ENCODE assay signal across 19 cellular contexts in the genomic region with DNA sequence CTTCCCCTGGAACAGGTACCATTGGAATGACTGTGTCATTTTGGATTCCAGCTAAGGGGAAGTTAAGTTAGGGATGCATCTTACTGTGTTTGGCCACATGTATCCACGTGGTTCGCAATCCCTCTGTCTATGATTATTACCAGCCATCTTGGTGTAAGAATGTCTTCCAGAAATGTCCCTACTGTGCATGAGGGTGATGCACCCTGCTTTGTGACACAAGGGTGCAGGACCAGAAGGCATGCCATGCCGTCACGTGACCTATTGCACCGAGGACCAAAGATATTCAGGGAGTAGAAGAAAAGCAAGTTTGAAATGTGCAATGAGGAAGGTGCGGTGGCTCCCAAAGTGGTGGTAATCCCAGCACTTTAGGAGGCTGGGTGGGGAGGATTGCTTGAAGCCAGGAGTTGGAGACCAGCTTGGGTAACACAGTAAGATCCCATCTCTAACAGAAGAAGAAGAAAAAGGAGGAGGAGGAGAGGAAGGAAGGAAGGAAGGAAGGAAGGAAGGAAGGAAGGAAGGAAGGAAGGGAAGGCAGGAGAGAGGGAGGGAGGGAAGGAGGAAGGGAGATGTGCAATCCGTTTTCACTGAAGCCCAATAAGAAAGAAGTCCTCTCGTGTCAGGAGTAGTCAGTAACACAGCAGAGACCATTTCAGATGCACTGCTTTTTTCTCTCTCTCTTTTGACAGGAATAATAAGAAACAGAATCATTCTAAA.
"Had no signal": no experiment of that assay in that cellular context is flagged by ENCODE, and none has a peak within 500 bp of the region (broad histone marks: within the 10 kb centered on the region; RNA-seq: fewer than 3 reads in every experiment).

No MANE protein-coding gene starts in this region.

- H3K4me3 Mint-ChIP-seq: IgD-negative memory B cell had no signal

- H3K27ac ChIP-seq: SJSA1 had no signal

- H3K36me3 ChIP-seq: SJSA1 had no signal

- H3K27me3 Mint-ChIP-seq: IgD-negative memory B cell had no signal

- H3K4me3 ChIP-seq: SJSA1, SK-N-MC had no signal

- FAIRE-seq: RCC 7860 had no signal

- H3K9me3 ChIP-seq: SJSA1 had no signal

- DNase-seq: KBM-7, MV-4-11, NCI-H1048, NCI-H1105, NCI-H1417, NCI-H1436 treated with DMSO at 0.1 percent for 48 hours, NCI-H1694, NCI-H187 treated with DMSO at 0.1 percent for 48 hours, NCI-H2029 treated with DMSO at 0.1 percent for 48 hours, NCI-H2171 treated with DMSO at 0.1 percent for 48 hours, NCI-H524, NCI-H526 treated with DMSO at 0.1 percent for 48 hours, NCI-H748 treated with DMSO at 0.1 percent for 48 hours, Right ventricle myocardium superior, SIG-M5 had no signal

- H3K9me3 Mint-ChIP-seq: IgD-negative memory B cell had no signal
